In genomic region chr17:62995377-62995885, GRCh38 we compare ENCODE assay signal across 9 cellular contexts. TPM values are rescaled to one million over a fixed set of nuclear protein-coding genes. Genes with fewer than 3 reads are reported as not detected.
DNase-seq lines count a peak whose midpoint lies in the region; ATAC-seq and TF ChIP-seq lines count a peak whose summit lies in the region.
"Had no signal": no experiment of that assay in that cellular context is flagged by ENCODE, and none has a peak within 500 bp of the region (broad histone marks: within the 10 kb centered on the region; RNA-seq: fewer than 3 reads in every experiment).

No MANE protein-coding gene starts in this region.

- no peak overlapping the region for H3K4me3 ChIP-seq in heart right ventricle

- peaks cover 0 to 18% (median 6%) of the 10 kb centered on the region in 9 donors for H3K4me1 ChIP-seq in heart right ventricle

- no peaks in the 10 kb centered on the region for H3K9me3 Mint-ChIP-seq in stimulated activated effector memory CD8-positive, alpha-beta T cell treated with anti-CD3 and anti-CD28 coated beads, Interleukin-12 subunit alpha, Interleukin-12 subunit beta, amount 100 ng/mL, for 72 hours
- H3K9me3 Mint-ChIP-seq: activated naive CD4-positive, alpha-beta T cell treated with anti-CD3 and anti-CD28 coated beads, Interleukin-2, amount 50 U/mL, for 24 hours had no signal

- peak; percentile 41 for DNase-seq in activated CD4-positive, alpha-beta T cell treated with anti-CD3 and anti-CD28 coated beads for 48 hours
- no peak for DNase-seq in activated CD4-positive, alpha-beta T cell treated with anti-CD3 and anti-CD28 coated beads, Interleukin-2, amount 50 U/mL, for 4 hours
- DNase-seq in MV-4-11 (lab: John Stamatoyannopoulos, UW) (peak; percentile 97), heart right ventricle (peak in 1 of 2 donors; percentile 8), occipital lobe (lab: John Stamatoyannopoulos, UW) (no peak)
- DNase-seq in stimulated activated effector memory CD8-positive, alpha-beta T cell treated with anti-CD3 and anti-CD28 coated beads, Interleukin-12 subunit alpha, Interleukin-12 subunit beta, amount 100 ng/mL, for 72 hours (ENCODE audit: low spot score in 2 of 2): no peak

- H3K36me3 Mint-ChIP-seq in stimulated activated effector memory CD8-positive, alpha-beta T cell treated with anti-CD3 and anti-CD28 coated beads, Interleukin-12 subunit alpha, Interleukin-12 subunit beta, amount 100 ng/mL, for 72 hours: no peaks in the 10 kb centered on the region

- 51 to 53% methylated on average over 3 of the region's 3 CpGs for WGBS in heart right ventricle, 2 donors

- intact Hi-C loops in heart right ventricle (cut with DNase I): loop anchor here in 6 of 10 donors (5.0 to 10.0 kb wide), 3 partner anchors 49 to 412 kb away; no protein-coding TSS in a partner anchor

- no peak overlapping the region for H3K27ac Mint-ChIP-seq in stimulated activated effector memory CD8-positive, alpha-beta T cell treated with anti-CD3 and anti-CD28 coated beads, Interleukin-12 subunit alpha, Interleukin-12 subunit beta, amount 100 ng/mL, for 72 hours
- H3K27ac Mint-ChIP-seq: activated naive CD4-positive, alpha-beta T cell treated with anti-CD3 and anti-CD28 coated beads, Interleukin-2, amount 50 U/mL, for 24 hours had no signal

- ATAC-seq in heart right ventricle (peak in 5 of 8 donors; percentile 14 to 69 (median 54)), GM18909 (IDR thresholded peaks at IDR 0.05; ENCODE audit: poor library complexity, unreplicated experiment) (no peak)
- peak; percentile 72 for ATAC-seq in stimulated activated effector memory CD8-positive, alpha-beta T cell treated with anti-CD3 and anti-CD28 coated beads, Interleukin-12 subunit alpha, Interleukin-12 subunit beta, amount 100 ng/mL, for 72 hours

- peak; percentile 85 for TF ChIP-seq CTCF in VCaP (conservative IDR thresholded peaks at IDR 0.05)
- peak in 7 of 9 donors; percentile 38 to 61 (median 55) for TF ChIP-seq CTCF in heart right ventricle (IDR thresholded peaks at IDR 0.05)

- no peak overlapping the region for H3K4me3 Mint-ChIP-seq in stimulated activated effector memory CD8-positive, alpha-beta T cell treated with anti-CD3 and anti-CD28 coated beads, Interleukin-12 subunit alpha, Interleukin-12 subunit beta, amount 100 ng/mL, for 72 hours
- H3K4me3 Mint-ChIP-seq: activated naive CD4-positive, alpha-beta T cell treated with anti-CD3 and anti-CD28 coated beads, Interleukin-2, amount 50 U/mL, for 24 hours had no signal

- no peak overlapping the region for H3K27ac ChIP-seq in VCaP
- H3K27ac ChIP-seq in heart right ventricle: no peak overlapping the region

- H3K36me3 ChIP-seq in heart right ventricle: no peaks in the 10 kb centered on the region

- H3K27me3 ChIP-seq in heart right ventricle: no peaks in the 10 kb centered on the region

- no peaks in the 10 kb centered on the region for H3K9me3 ChIP-seq in heart right ventricle

- peaks cover 27% of the 10 kb centered on the region for H3K4me1 Mint-ChIP-seq in stimulated activated effector memory CD8-positive, alpha-beta T cell treated with anti-CD3 and anti-CD28 coated beads, Interleukin-12 subunit alpha, Interleukin-12 subunit beta, amount 100 ng/mL, for 72 hours

RNA-seq across cellular contexts. Expression of gene TANC2, which starts 29.4 kb away (rescaled TPM):
- total RNA-seq in heart right ventricle (10 to 100 TPM in 3 of 10 donors, 1 to 10 TPM in 7; 4.8 to 19.4 (median 8.8) TPM), occipital lobe (151 TPM)
- 1 to 10 TPM; 1.3 to 1.4 TPM for polyA plus RNA-seq in heart right ventricle

Comparison
In these comparisons a context has a peak if more than half of its experiments do, and no peak if none do; other contexts are left out.
1. DNase-seq: peak in activated CD4-positive, alpha-beta T cell treated with anti-CD3 and anti-CD28 coated beads for 48 hours (single experiment) and MV-4-11 (single experiment); none in activated CD4-positive, alpha-beta T cell treated with anti-CD3 and anti-CD28 coated beads, Interleukin-2, amount 50 U/mL, for 4 hours (0 of 2), stimulated activated effector memory CD8-positive, alpha-beta T cell treated with anti-CD3 and anti-CD28 coated beads, Interleukin-12 subunit alpha, Interleukin-12 subunit beta, amount 100 ng/mL, for 72 hours (0 of 2) and occipital lobe (single experiment).